In the genomic region with DNA sequence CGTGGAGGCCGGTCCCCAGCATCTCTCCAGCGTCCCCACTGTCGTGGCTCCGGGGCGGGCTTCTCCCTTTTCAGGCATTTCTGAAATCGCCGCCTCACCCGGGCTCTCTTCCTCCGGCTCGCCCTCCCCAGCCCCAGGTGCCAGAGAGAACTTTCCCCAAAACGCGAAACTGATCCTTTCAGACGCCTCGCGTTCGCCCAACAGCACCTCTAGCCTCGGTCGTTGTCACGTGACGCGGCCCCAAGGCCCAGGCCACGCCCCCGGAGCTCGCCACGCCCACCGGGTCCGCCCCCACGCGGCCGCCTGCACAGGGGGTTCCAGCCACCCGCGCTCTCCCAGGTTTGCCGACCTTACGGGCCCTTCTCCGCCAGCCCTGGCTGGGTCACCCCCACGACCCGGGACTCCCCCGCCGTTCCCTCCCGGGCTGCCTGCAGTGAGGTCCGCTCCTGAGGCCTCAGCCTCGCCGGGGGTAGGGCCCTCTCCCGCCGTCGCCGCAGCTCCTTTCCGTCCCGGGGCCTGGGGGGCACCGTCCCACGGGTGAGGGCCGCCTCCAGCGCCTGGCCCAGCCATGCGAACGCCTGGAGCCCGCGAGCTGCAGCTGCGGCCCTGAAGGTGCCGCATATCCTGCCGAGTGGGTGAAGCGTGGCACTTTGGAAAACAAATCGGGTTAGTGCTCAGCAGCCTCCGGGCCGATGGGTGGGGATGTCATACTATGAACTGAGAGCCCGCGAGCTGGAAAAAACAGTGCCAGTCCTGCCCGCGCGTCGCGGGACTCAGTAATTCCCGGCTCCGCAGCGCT, we compare ENCODE assay signal across 1 cellular context.
TF ChIP-seq lines count a peak whose summit lies in the region.

No MANE protein-coding gene starts in this region.

TF ChIP-seq in HCT116, 20 proteins besides CTCF, POLR2A, EP300 and RAD21 (continued from another document):
- TF ChIP-seq, protein P1, sequence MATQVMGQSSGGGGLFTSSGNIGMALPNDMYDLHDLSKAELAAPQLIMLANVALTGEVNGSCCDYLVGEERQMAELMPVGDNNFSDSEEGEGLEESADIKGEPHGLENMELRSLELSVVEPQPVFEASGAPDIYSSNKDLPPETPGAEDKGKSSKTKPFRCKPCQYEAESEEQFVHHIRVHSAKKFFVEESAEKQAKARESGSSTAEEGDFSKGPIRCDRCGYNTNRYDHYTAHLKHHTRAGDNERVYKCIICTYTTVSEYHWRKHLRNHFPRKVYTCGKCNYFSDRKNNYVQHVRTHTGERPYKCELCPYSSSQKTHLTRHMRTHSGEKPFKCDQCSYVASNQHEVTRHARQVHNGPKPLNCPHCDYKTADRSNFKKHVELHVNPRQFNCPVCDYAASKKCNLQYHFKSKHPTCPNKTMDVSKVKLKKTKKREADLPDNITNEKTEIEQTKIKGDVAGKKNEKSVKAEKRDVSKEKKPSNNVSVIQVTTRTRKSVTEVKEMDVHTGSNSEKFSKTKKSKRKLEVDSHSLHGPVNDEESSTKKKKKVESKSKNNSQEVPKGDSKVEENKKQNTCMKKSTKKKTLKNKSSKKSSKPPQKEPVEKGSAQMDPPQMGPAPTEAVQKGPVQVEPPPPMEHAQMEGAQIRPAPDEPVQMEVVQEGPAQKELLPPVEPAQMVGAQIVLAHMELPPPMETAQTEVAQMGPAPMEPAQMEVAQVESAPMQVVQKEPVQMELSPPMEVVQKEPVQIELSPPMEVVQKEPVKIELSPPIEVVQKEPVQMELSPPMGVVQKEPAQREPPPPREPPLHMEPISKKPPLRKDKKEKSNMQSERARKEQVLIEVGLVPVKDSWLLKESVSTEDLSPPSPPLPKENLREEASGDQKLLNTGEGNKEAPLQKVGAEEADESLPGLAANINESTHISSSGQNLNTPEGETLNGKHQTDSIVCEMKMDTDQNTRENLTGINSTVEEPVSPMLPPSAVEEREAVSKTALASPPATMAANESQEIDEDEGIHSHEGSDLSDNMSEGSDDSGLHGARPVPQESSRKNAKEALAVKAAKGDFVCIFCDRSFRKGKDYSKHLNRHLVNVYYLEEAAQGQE (IDR thresholded peaks at IDR 0.05; ENCODE audit: low read depth): no peak
- TF ChIP-seq ZNF274 (IDR thresholded peaks at IDR 0.05; ENCODE audit: low read depth, low read length) (no peak), CBX3 (IDR thresholded peaks at IDR 0.05; ENCODE audit: low read depth) (no peak), SRF (IDR thresholded peaks at IDR 0.05; ENCODE audit: low read depth) (no peak), FOSL1 (IDR thresholded peaks at IDR 0.05; ENCODE audit: low read depth) (no peak), EZH2phosphoT487 (IDR thresholded peaks at IDR 0.05; ENCODE audit: borderline replicate concordance) (no peak), ELF1 (IDR thresholded peaks at IDR 0.05; ENCODE audit: borderline replicate concordance, low read depth) (no peak), EGR1 (IDR thresholded peaks at IDR 0.05; ENCODE audit: low read depth) (peak; percentile 69; the same call in 1 of the 2 replicates)
- TF ChIP-seq, protein P2, sequence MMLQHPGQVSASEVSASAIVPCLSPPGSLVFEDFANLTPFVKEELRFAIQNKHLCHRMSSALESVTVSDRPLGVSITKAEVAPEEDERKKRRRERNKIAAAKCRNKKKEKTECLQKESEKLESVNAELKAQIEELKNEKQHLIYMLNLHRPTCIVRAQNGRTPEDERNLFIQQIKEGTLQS (IDR thresholded peaks at IDR 0.05): no peak
- TF ChIP-seq, protein P3, sequence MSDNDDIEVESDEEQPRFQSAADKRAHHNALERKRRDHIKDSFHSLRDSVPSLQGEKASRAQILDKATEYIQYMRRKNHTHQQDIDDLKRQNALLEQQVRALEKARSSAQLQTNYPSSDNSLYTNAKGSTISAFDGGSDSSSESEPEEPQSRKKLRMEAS (IDR thresholded peaks at IDR 0.05): peak; percentile 85
